Comparison of ENCODE assay signal across 11 cellular contexts in the genomic region with DNA sequence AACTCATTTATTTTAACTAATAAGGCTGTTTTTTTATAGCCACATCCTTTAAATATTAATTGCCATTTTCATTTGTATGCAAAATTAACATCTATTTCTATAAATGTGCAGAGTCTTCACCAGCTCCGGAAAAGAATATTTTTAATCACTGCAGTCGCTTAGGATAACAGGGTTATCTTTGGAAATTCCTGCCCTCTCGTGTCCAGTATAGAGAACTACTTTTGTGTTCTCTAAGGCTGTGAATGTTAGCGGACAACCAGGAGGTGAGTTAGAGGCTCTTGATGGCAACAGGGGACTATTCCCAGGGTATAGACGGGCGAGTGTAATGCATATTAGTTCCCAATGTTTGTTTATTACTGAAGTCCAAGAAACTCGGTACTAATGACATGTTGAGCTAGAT.
A peak's percentile ranks its signal among the peaks of the same experiment; 100 is the strongest.
DNase-seq lines count a peak whose midpoint lies in the region; ATAC-seq, FAIRE-seq and TF ChIP-seq lines count a peak whose summit lies in the region.
"Had no signal": no experiment of that assay in that cellular context is flagged by ENCODE, and none has a peak within 500 bp of the region (broad histone marks: within the 10 kb centered on the region; RNA-seq: fewer than 3 reads in every experiment).

No MANE protein-coding gene starts in this region.

- H3K36me3 ChIP-seq in HAP-1 (replicated peaks) = no peaks in the 10 kb centered on the region

- peak; percentile 10 for TF ChIP-seq CTCF in retinal pigment epithelial cell (conservative IDR thresholded peaks at IDR 0.05; ENCODE audit: low read depth, low read length)

- no peaks in the 10 kb centered on the region for H3K4me1 ChIP-seq in HAP-1

- ATAC-seq in GM21423 (IDR thresholded peaks at IDR 0.05; ENCODE audit: unreplicated experiment) (no peak), GM18907 (IDR thresholded peaks at IDR 0.05; ENCODE audit: unreplicated experiment) (no peak)

- no peak overlapping the region for H3K4me3 Mint-ChIP-seq in activated naive CD4-positive, alpha-beta T cell treated with anti-CD3 and anti-CD28 coated beads, Interleukin-2, amount 10 ng/mL, durations not matched to agents 7 days and 5 days
- H3K4me3 Mint-ChIP-seq: activated CD4-positive, alpha-beta T cell treated with anti-CD3 and anti-CD28 coated beads, Interleukin-2, amount 10 ng/mL, durations not matched to agents 7 days and 5 days had no signal

- H3K27me3 Mint-ChIP-seq in activated naive CD4-positive, alpha-beta T cell treated with anti-CD3 and anti-CD28 coated beads, Interleukin-2, amount 10 ng/mL, durations not matched to agents 7 days and 5 days = peaks cover 9% of the 10 kb centered on the region

- peaks cover 37% of the 10 kb centered on the region for H3K27me3 ChIP-seq in HAP-1 (ENCODE audit: low read depth)

- CTCF ChIA-PET in activated naive CD4-positive, alpha-beta T cell treated with anti-CD3 and anti-CD28 coated beads, Interleukin-2, amount 10 ng/mL, durations not matched to agents 7 days and 5 days (lab: Charles Lee) = interaction anchor here (1.1 kb wide), 1 partner anchor 120 kb away, joined by 3 read pairs; no protein-coding TSS in a partner anchor

- no peaks in the 10 kb centered on the region for H3K9me3 Mint-ChIP-seq in activated naive CD4-positive, alpha-beta T cell treated with anti-CD3 and anti-CD28 coated beads, Interleukin-2, amount 10 ng/mL, durations not matched to agents 7 days and 5 days

- H3K27ac Mint-ChIP-seq in activated naive CD4-positive, alpha-beta T cell treated with anti-CD3 and anti-CD28 coated beads, Interleukin-2, amount 10 ng/mL, durations not matched to agents 7 days and 5 days = no peak overlapping the region
- H3K27ac Mint-ChIP-seq: activated CD4-positive, alpha-beta T cell treated with anti-CD3 and anti-CD28 coated beads, Interleukin-2, amount 10 ng/mL, durations not matched to agents 7 days and 5 days had no signal

- FAIRE-seq in RCC 7860 (lab: Jason Lieb, UNC) = no peak

- H3K9me3 ChIP-seq in HAP-1 = no peaks in the 10 kb centered on the region

- DNase-seq in HAP-1 (ENCODE audit: low spot score in 2 of 2) (peak; percentile 18 to 61), RCC 7860 (ENCODE audit: low spot score) (peak; percentile 19), fibroblast of peridontal ligament (ENCODE audit: extremely low read depth) (peak; percentile 61), retinal pigment epithelial cell (ENCODE audit: low read depth) (no peak), NCI-H2081 treated with DMSO at 0.1 percent for 48 hours (lab: John Stamatoyannopoulos, UW) (no peak)
- DNase-seq in activated naive CD4-positive, alpha-beta T cell treated with anti-CD3 and anti-CD28 coated beads, Interleukin-2, amount 10 ng/mL, durations not matched to agents 7 days and 5 days = no peak
- DNase-seq: activated CD4-positive, alpha-beta T cell treated with anti-CD3 and anti-CD28 coated beads, Interleukin-2, amount 10 ng/mL, durations not matched to agents 7 days and 5 days; NCI-H1694; stimulated activated CD4-positive, alpha-beta T cell treated with anti-CD3 and anti-CD28 coated beads, Interleukin-4, amount 100 ng/mL, for 24 hours had no signal

- H3K4me3 ChIP-seq in HAP-1 (no peak overlapping the region), retinal pigment epithelial cell (ENCODE audit: low read length) (no peak overlapping the region)

- no peaks in the 10 kb centered on the region for H3K36me3 Mint-ChIP-seq in activated naive CD4-positive, alpha-beta T cell treated with anti-CD3 and anti-CD28 coated beads, Interleukin-2, amount 10 ng/mL, durations not matched to agents 7 days and 5 days

- H3K4me1 Mint-ChIP-seq in activated naive CD4-positive, alpha-beta T cell treated with anti-CD3 and anti-CD28 coated beads, Interleukin-2, amount 10 ng/mL, durations not matched to agents 7 days and 5 days = no peaks in the 10 kb centered on the region
- H3K4me1 Mint-ChIP-seq: activated CD4-positive, alpha-beta T cell treated with anti-CD3 and anti-CD28 coated beads, Interleukin-2, amount 10 ng/mL, durations not matched to agents 7 days and 5 days had no signal

- in situ Hi-C loops in HAP-1 (cut with MboI; ENCODE audit: low sequenced_read_pairs) = no loop called here

Comparison
In these comparisons a context has a peak if more than half of its experiments do, and no peak if none do; other contexts are left out.
1. DNase-seq: peak in HAP-1 (2 of 2), RCC 7860 (single experiment) and fibroblast of peridontal ligament (single experiment); none in retinal pigment epithelial cell (single experiment), activated naive CD4-positive, alpha-beta T cell treated with anti-CD3 and anti-CD28 coated beads, Interleukin-2, amount 10 ng/mL, durations not matched to agents 7 days and 5 days (single experiment) and NCI-H2081 treated with DMSO at 0.1 percent for 48 hours (single experiment).